In genomic region chr17:12789075-12789975, GRCh38 we compare ENCODE assay signal across 8 cellular contexts. TPM values are rescaled to one million over a fixed set of nuclear protein-coding genes. Genes with fewer than 3 reads are reported as not detected.
DNase-seq lines count a peak whose midpoint lies in the region; ATAC-seq and TF ChIP-seq lines count a peak whose summit lies in the region.

TSS of gene ARHGAP44 (plus strand) at chr17:12789498. CDS start at chr17:12789839, 341 bp downstream.

- peak within 1 kb of the TSS; percentile 39 to 79 (median 59) for H3K4me3 Mint-ChIP-seq in CD4-positive, alpha-beta memory T cell

- intact Hi-C loops in CD4-positive, alpha-beta memory T cell (cut with micrococcal nuclease): no loop called here
- intact Hi-C loops in OCI-LY7 (cut with micrococcal nuclease; ENCODE audit: unreplicated experiment): loop anchor here (1.0 to 2.0 kb wide), 2 partner anchors 25 to 229 kb away; partner anchors contain the start of gene ELAC2
- intact Hi-C loops in breast epithelium (cut with DNase I; ENCODE audit: low total_unique reads): loop anchor here (5.0 kb wide), 1 partner anchor 703 kb away; no protein-coding TSS in a partner anchor

- no peak within 1 kb of the TSS for H3K27ac ChIP-seq in CD4-positive, alpha-beta memory T cell (ENCODE audit: low read depth, low read length)
- H3K27ac ChIP-seq in OCI-LY7 (ENCODE audit: low read depth, low read length, poor library complexity, severe bottlenecking): no peak within 1 kb of the TSS
- H3K27ac ChIP-seq in breast epithelium: peak within 1 kb of the TSS in 1 of 2 donors; percentile 55

- TF ChIP-seq CTCF in OCI-LY7 (conservative IDR thresholded peaks at IDR 0.05; ENCODE audit: low read length) (no peak), breast epithelium (IDR thresholded peaks at IDR 0.05) (no peak)

- H3K79me2 ChIP-seq in OCI-LY7 (ENCODE audit: insufficient read depth, low read depth, low read length): peaks cover 13% of the 10 kb centered on the region; the same call in 1 of the 2 replicates

- POLR2A ChIA-PET in CD4-positive, alpha-beta memory T cell (lab: Charles Lee; ENCODE audit: partially characterized antibody): no interaction called here
- POLR2A ChIA-PET in OCI-LY7 (lab: Charles Lee): interaction anchor here (0.6 kb wide), 1 partner anchor 214 kb away, joined by 3 read pairs; no protein-coding TSS in a partner anchor

- H3K9me3 ChIP-seq in CD4-positive, alpha-beta memory T cell (ENCODE audit: control insufficient read depth in 1 of 2, low read length in 2 of 2): no peaks in the 10 kb centered on the region
- H3K9me3 ChIP-seq in OCI-LY7 (ENCODE audit: low read length) (no peaks in the 10 kb centered on the region), breast epithelium (no peaks in the 10 kb centered on the region)

- no peaks in the 10 kb centered on the region for H3K9me2 ChIP-seq in OCI-LY7 (ENCODE audit: insufficient read depth, low read length)

- peaks cover 28 to 30% of the 10 kb centered on the region in 2 donors for H3K27me3 Mint-ChIP-seq in CD4-positive, alpha-beta memory T cell

- ATAC-seq in GM19025 (IDR thresholded peaks at IDR 0.05; ENCODE audit: low read depth, unreplicated experiment) (peak; percentile 91), HG03103 (IDR thresholded peaks at IDR 0.05; ENCODE audit: low read depth, unreplicated experiment) (peak; percentile 88)

- peak within 1 kb of the TSS; percentile 58 for H3K4me2 ChIP-seq in OCI-LY7 (ENCODE audit: low read length)

- peak within 1 kb of the TSS in 1 of 7 donors; percentile 22 for H3K27ac Mint-ChIP-seq in CD4-positive, alpha-beta memory T cell

- H3K4me3 ChIP-seq in CD4-positive, alpha-beta memory T cell (ENCODE audit: low read length in 2 of 2): no peak within 1 kb of the TSS
- peak within 1 kb of the TSS; percentile 93 for H3K4me3 ChIP-seq in OCI-LY7 (ENCODE audit: low read depth, low read length, poor library complexity, severe bottlenecking)
- peak within 1 kb of the TSS; percentile 62 to 81 (median 68) for H3K4me3 ChIP-seq in breast epithelium
- H3K4me3 ChIP-seq in skeletal muscle cell (ENCODE audit: low read depth, low read length): peak within 1 kb of the TSS; percentile 61

- peaks cover 3% of the 10 kb centered on the region for H3K4me1 ChIP-seq in CD4-positive, alpha-beta memory T cell (ENCODE audit: insufficient read depth, low read length)
- H3K4me1 ChIP-seq in OCI-LY7 (ENCODE audit: insufficient read depth, low read length, poor library complexity, severe bottlenecking) (peaks cover 10% of the 10 kb centered on the region), breast epithelium (no peaks in the 10 kb centered on the region)

- H3K9me3 Mint-ChIP-seq in CD4-positive, alpha-beta memory T cell: peaks cover 0 to 7% (median 1%) of the 10 kb centered on the region in 8 donors

- BruUV-seq in OCI-LY7 (replicated peaks; lab: Mats Ljungman, UMichigan): no TSS peak

- H3K27me3 ChIP-seq in CD4-positive, alpha-beta memory T cell (ENCODE audit: insufficient read depth, low read length): peaks cover 12% of the 10 kb centered on the region
- H3K27me3 ChIP-seq in breast epithelium: peaks cover 0 to 4% of the 10 kb centered on the region in 2 donors

- H2AFZ ChIP-seq in OCI-LY7 (ENCODE audit: low read length): peak within 1 kb of the TSS; percentile 67

- H3K4me1 Mint-ChIP-seq in CD4-positive, alpha-beta memory T cell: peaks cover 0 to 15% (median 3%) of the 10 kb centered on the region in 4 donors

- no peaks in the 10 kb centered on the region for H3K36me3 ChIP-seq in CD4-positive, alpha-beta memory T cell (ENCODE audit: insufficient read depth, low read length)
- H3K36me3 ChIP-seq in OCI-LY7 (ENCODE audit: insufficient read depth, low read length) (no peaks in the 10 kb centered on the region), breast epithelium (no peaks in the 10 kb centered on the region)

- no peaks in the 10 kb centered on the region for H3K36me3 Mint-ChIP-seq in CD4-positive, alpha-beta memory T cell

- CTCF ChIA-PET in CD4-positive, alpha-beta memory T cell (lab: Charles Lee; ENCODE audit: partially characterized antibody): no interaction called here
- CTCF ChIA-PET in OCI-LY7 (lab: Charles Lee; ENCODE audit: unreplicated experiment): interaction anchor here (1.0 kb wide), 1 partner anchor 23 kb away, joined by 3 read pairs; no protein-coding TSS in a partner anchor

- H4K20me1 ChIP-seq in OCI-LY7 (ENCODE audit: insufficient read depth, low read length): no peaks in the 10 kb centered on the region

- no peak for DNase-seq in CD4-positive, alpha-beta memory T cell
- DNase-seq in OCI-LY7 (ENCODE audit: low spot score) (peak; percentile 72), breast epithelium (ENCODE audit: low spot score in 2 of 2) (peak; percentile 22 to 57), iPS-NIHi11 (ENCODE audit: low spot score) (peak; percentile 88), skeletal muscle cell (ENCODE audit: low read depth) (peak; percentile 7), NCI-H526 treated with DMSO at 0.1 percent for 48 hours (lab: John Stamatoyannopoulos, UW) (no peak)

- no peak for TF ChIP-seq POLR2A in breast epithelium (IDR thresholded peaks at IDR 0.05)

RNA-seq across cellular contexts. Expression of gene ARHGAP44, which starts in this region (rescaled TPM):
- not detected for total RNA-seq in CD4-positive, alpha-beta memory T cell
- under 1 TPM in 1 of 2 donors, not detected in 1; 0.07 TPM for polyA plus RNA-seq in CD4-positive, alpha-beta memory T cell
- total RNA-seq in OCI-LY7 (2014; rRNA removed; shearing (Covaris generic)): 11.1 and 13.7 TPM in 2 replicates
- total RNA-seq in OCI-LY7 (2022) (19.9 and 20.4 TPM in 2 replicates), breast epithelium (10 to 100 TPM in 1 of 3 donors, 1 to 10 TPM in 2; 2.4 to 13.0 (median 4.9) TPM)

Comparison
In these comparisons a context has a peak if more than half of its experiments do, and no peak if none do; other contexts are left out.
1. DNase-seq: peak in OCI-LY7 (single experiment), breast epithelium (2 of 2), iPS-NIHi11 (single experiment) and skeletal muscle cell (single experiment); none in CD4-positive, alpha-beta memory T cell (0 of 5) and NCI-H526 treated with DMSO at 0.1 percent for 48 hours (single experiment).
2. H3K4me3 ChIP-seq: peak in OCI-LY7 (single experiment), breast epithelium (3 of 3) and skeletal muscle cell (single experiment); none in CD4-positive, alpha-beta memory T cell (0 of 2).